8 cellular contexts compared by ENCODE assay signal in genomic region chr5:119299615-119300310, GRCh38. TPM values are rescaled to one million over a fixed set of nuclear protein-coding genes. Genes with fewer than 3 reads are reported as not detected.
DNase-seq lines count a peak whose midpoint lies in the region; ATAC-seq lines count a peak whose summit lies in the region.
"Not testable (repeated sequence)": the region's sequence is repeated elsewhere in the genome, so short reads cannot be mapped to it uniquely, and the experiment has no call there.

No MANE protein-coding gene starts in this region.

- not testable (repeated sequence) for H3K27me3 ChIP-seq in CD4-positive, CD25-positive, alpha-beta regulatory T cell (ENCODE audit: control insufficient read depth, insufficient read depth, low read length)

- peak overlapping the region; percentile 76 for H3K27ac ChIP-seq in CD4-positive, CD25-positive, alpha-beta regulatory T cell (ENCODE audit: insufficient read depth, low read length, poor library complexity, severe bottlenecking)
- peak overlapping the region; percentile 65; the same call in 1 of the 2 replicates for H3K27ac ChIP-seq in SK-N-MC

- peaks cover 50% of the 10 kb centered on the region for H3K4me1 ChIP-seq in CD4-positive, CD25-positive, alpha-beta regulatory T cell (ENCODE audit: control insufficient read depth, insufficient read depth, low read length, poor library complexity, severe bottlenecking)

- H3K27me3 Mint-ChIP-seq in CD4-positive, CD25-positive, alpha-beta regulatory T cell; activated T-cell treated with anti-CD3 and anti-CD28 coated beads, Interleukin-2, amount 50 U/mL, for 4 hours (ENCODE audit: low read depth); activated naive CD8-positive, alpha-beta T cell treated with anti-CD3 and anti-CD28 coated beads, Interleukin-2, amount 10 ng/mL, durations not matched to agents 7 days and 5 days; naive B cell: not testable (repeated sequence)

- POLR2A ChIA-PET in activated naive CD8-positive, alpha-beta T cell treated with anti-CD3 and anti-CD28 coated beads, Interleukin-2, amount 10 ng/mL, durations not matched to agents 7 days and 5 days (lab: Charles Lee) = interaction anchor here (0.6 to 2.2 kb wide), 13 partner anchors 9 to 229 kb away, joined by 3 to 11 read pairs (median 4); partner anchors contain the start of gene DMXL1

- DNase-seq in CD4-positive, CD25-positive, alpha-beta regulatory T cell = peak; percentile 72 to 87 (median 85)
- not testable (repeated sequence) for DNase-seq in SK-N-MC (ENCODE audit: low read depth, low spot score); naive B cell
- DNase-seq in activated CD4-positive, alpha-beta T cell treated with anti-CD3 and anti-CD28 coated beads, Interleukin-2, amount 50 U/mL, for 1 hour = peak; percentile 86
- peak; percentile 91 for DNase-seq in activated T-cell treated with anti-CD3 and anti-CD28 coated beads, Interleukin-2, amount 50 U/mL, for 4 hours
- DNase-seq in activated naive CD8-positive, alpha-beta T cell treated with anti-CD3 and anti-CD28 coated beads, Interleukin-2, amount 10 ng/mL, durations not matched to agents 7 days and 5 days = peak; percentile 78
- peak; percentile 92 for DNase-seq in stimulated activated CD4-positive, alpha-beta T cell treated with anti-CD3 and anti-CD28 coated beads, Interleukin-4, amount 100 ng/mL, for 1 hour
- peak; percentile 88 to 97 for DNase-seq in stimulated activated CD8-positive, alpha-beta memory T cell treated with anti-CD3 and anti-CD28 coated beads, Interleukin-7, amount 100 ng/mL, for 4 hours (ENCODE audit: low read depth in 2 of 2)

- not testable (repeated sequence) for H3K9ac ChIP-seq in SK-N-MC (ENCODE audit: insufficient read length)

- H3K4me3 ChIP-seq in CD4-positive, CD25-positive, alpha-beta regulatory T cell (ENCODE audit: low read depth, low read length) = peak overlapping the region; percentile 80
- not testable (repeated sequence) for H3K4me3 ChIP-seq in SK-N-MC

- not testable (repeated sequence) for H3K9me3 ChIP-seq in CD4-positive, CD25-positive, alpha-beta regulatory T cell (ENCODE audit: control insufficient read depth in 2 of 2, low read length in 2 of 2); SK-N-MC (ENCODE audit: low read depth, low read length)

- peaks cover 0 to 22% (median 0%) of the 10 kb centered on the region in 7 donors for H3K9me3 Mint-ChIP-seq in CD4-positive, CD25-positive, alpha-beta regulatory T cell
- H3K9me3 Mint-ChIP-seq in activated T-cell treated with anti-CD3 and anti-CD28 coated beads, Interleukin-2, amount 50 U/mL, for 4 hours; activated naive CD8-positive, alpha-beta T cell treated with anti-CD3 and anti-CD28 coated beads, Interleukin-2, amount 10 ng/mL, durations not matched to agents 7 days and 5 days; naive B cell: not testable (repeated sequence)

- peak overlapping the region; percentile 90 to 96 (median 92) for H3K4me3 Mint-ChIP-seq in CD4-positive, CD25-positive, alpha-beta regulatory T cell
- H3K4me3 Mint-ChIP-seq in activated T-cell treated with anti-CD3 and anti-CD28 coated beads, Interleukin-2, amount 50 U/mL, for 4 hours = peak overlapping the region; percentile 84
- H3K4me3 Mint-ChIP-seq in activated naive CD8-positive, alpha-beta T cell treated with anti-CD3 and anti-CD28 coated beads, Interleukin-2, amount 10 ng/mL, durations not matched to agents 7 days and 5 days = peak overlapping the region; percentile 95
- peak overlapping the region in 7 of 8 donors; percentile 36 to 61 (median 52) for H3K4me3 Mint-ChIP-seq in naive B cell

- H3K36me3 ChIP-seq in CD4-positive, CD25-positive, alpha-beta regulatory T cell (ENCODE audit: control insufficient read depth, insufficient read depth, low read length); SK-N-MC (ENCODE audit: insufficient read depth, low read length): not testable (repeated sequence)

- H3K4me1 Mint-ChIP-seq in CD4-positive, CD25-positive, alpha-beta regulatory T cell = peaks cover 34 to 69% (median 52%) of the 10 kb centered on the region in 4 donors
- H3K4me1 Mint-ChIP-seq in activated T-cell treated with anti-CD3 and anti-CD28 coated beads, Interleukin-2, amount 50 U/mL, for 4 hours (ENCODE audit: low read depth) = peaks cover 65% of the 10 kb centered on the region
- H3K4me1 Mint-ChIP-seq in activated naive CD8-positive, alpha-beta T cell treated with anti-CD3 and anti-CD28 coated beads, Interleukin-2, amount 10 ng/mL, durations not matched to agents 7 days and 5 days = peaks cover 59% of the 10 kb centered on the region
- H3K4me1 Mint-ChIP-seq in naive B cell = peaks cover 51 to 72% (median 55%) of the 10 kb centered on the region in 3 donors

- peak in 1 of 2 donors; percentile 39 for ATAC-seq in CD4-positive, CD25-positive, alpha-beta regulatory T cell (ENCODE audit: low read depth in 2 of 2)
- peak; percentile 42 to 52 for ATAC-seq in activated T-cell treated with anti-CD3 and anti-CD28 coated beads, Interleukin-2, amount 50 U/mL, for 4 hours
- ATAC-seq in activated naive CD8-positive, alpha-beta T cell treated with anti-CD3 and anti-CD28 coated beads, Interleukin-2, amount 10 ng/mL, durations not matched to agents 7 days and 5 days (ENCODE audit: low read depth) = peak; percentile 39
- not testable (repeated sequence) for ATAC-seq in naive B cell (ENCODE audit: low read depth in 2 of 2)

- peak overlapping the region; percentile 97 to 99 (median 99) for H3K27ac Mint-ChIP-seq in CD4-positive, CD25-positive, alpha-beta regulatory T cell
- H3K27ac Mint-ChIP-seq in activated naive CD8-positive, alpha-beta T cell treated with anti-CD3 and anti-CD28 coated beads, Interleukin-2, amount 10 ng/mL, durations not matched to agents 7 days and 5 days = peak overlapping the region; percentile 97
- peak overlapping the region; percentile 16 to 93 (median 85) for H3K27ac Mint-ChIP-seq in naive B cell

- peaks cover 19% of the 10 kb centered on the region for H3K36me3 Mint-ChIP-seq in CD4-positive, CD25-positive, alpha-beta regulatory T cell
- H3K36me3 Mint-ChIP-seq in activated T-cell treated with anti-CD3 and anti-CD28 coated beads, Interleukin-2, amount 50 U/mL, for 4 hours (ENCODE audit: insufficient read depth) = peaks cover 17% of the 10 kb centered on the region
- peaks cover 22% of the 10 kb centered on the region for H3K36me3 Mint-ChIP-seq in activated naive CD8-positive, alpha-beta T cell treated with anti-CD3 and anti-CD28 coated beads, Interleukin-2, amount 10 ng/mL, durations not matched to agents 7 days and 5 days
- H3K36me3 Mint-ChIP-seq in naive B cell = not testable (repeated sequence)

RNA-seq across cellular contexts. Expression of gene TNFAIP8, which starts 56.1 kb away (rescaled TPM):
- 120 TPM for total RNA-seq in CD4-positive, CD25-positive, alpha-beta regulatory T cell
- polyA plus RNA-seq in CD4-positive, CD25-positive, alpha-beta regulatory T cell = 100 to 1,000 TPM; 183 to 244 (median 202) TPM
- total RNA-seq in activated T-cell treated with anti-CD3 and anti-CD28 coated beads, Interleukin-2, amount 50 U/mL, for 4 hours = 100 to 1,000 TPM; 275 to 314 (median 282) TPM
- total RNA-seq in activated naive CD8-positive, alpha-beta T cell treated with anti-CD3 and anti-CD28 coated beads, Interleukin-2, amount 10 ng/mL, durations not matched to agents 7 days and 5 days = 100 to 1,000 TPM; 121 to 122 TPM
- 100 to 1,000 TPM; 224 to 432 (median 315) TPM for polyA plus RNA-seq in naive B cell (ENCODE audit: low read depth in 6 of 6)
